In genomic region chr14:59275668-59276067, GRCh38 we compare ENCODE assay signal across 9 cellular contexts.
DNase-seq lines count a peak whose midpoint lies in the region; ATAC-seq, FAIRE-seq and TF ChIP-seq lines count a peak whose summit lies in the region.
"Had no signal": no experiment of that assay in that cellular context is flagged by ENCODE, and none has a peak within 500 bp of the region (broad histone marks: within the 10 kb centered on the region; RNA-seq: fewer than 3 reads in every experiment).

No MANE protein-coding gene starts in this region.

- H3K9me2 ChIP-seq in DOHH2 (replicated peaks; ENCODE audit: control insufficient read depth, low read length), result no peaks in the 10 kb centered on the region

- H3K36me3 Mint-ChIP-seq in activated naive CD8-positive, alpha-beta T cell treated with anti-CD3 and anti-CD28 coated beads, Interleukin-2, amount 10 ng/mL, durations not matched to agents 7 days and 5 days, result peaks cover 9% of the 10 kb centered on the region
- peaks cover 0 to 2% (median 0%) of the 10 kb centered on the region in 3 experiments; a peak in 1 of 7 replicates for H3K36me3 Mint-ChIP-seq in H9 (ENCODE audit: insufficient read depth in 1 of 3, low read depth in 3 of 3)

- H3K18ac ChIP-seq in H9 (ENCODE audit: insufficient read length, low read depth, low read length), result no peak overlapping the region

- H3K14ac ChIP-seq in H9 (ENCODE audit: insufficient read depth, low read length), result no peak overlapping the region

- peak overlapping the region; percentile 19 for H3K27ac Mint-ChIP-seq in activated naive CD8-positive, alpha-beta T cell treated with anti-CD3 and anti-CD28 coated beads, Interleukin-2, amount 10 ng/mL, durations not matched to agents 7 days and 5 days
- H3K27ac Mint-ChIP-seq in H9, result no peak overlapping the region

- H3K4me1 Mint-ChIP-seq in activated naive CD8-positive, alpha-beta T cell treated with anti-CD3 and anti-CD28 coated beads, Interleukin-2, amount 10 ng/mL, durations not matched to agents 7 days and 5 days, result peaks cover 17% of the 10 kb centered on the region
- peaks cover 3 to 5% of the 10 kb centered on the region in 2 experiments; a peak in 3 of 4 replicates for H3K4me1 Mint-ChIP-seq in H9

- H3K56ac ChIP-seq in H9 (ENCODE audit: insufficient read length, low read depth, low read length), result no peak overlapping the region

- no peak overlapping the region for H3K9ac ChIP-seq in H9 (ENCODE audit: extremely low read depth, insufficient read length, low read length)

- TF ChIP-seq CTCF in DOHH2 (IDR thresholded peaks at IDR 0.05; ENCODE audit: low read depth, low read length, poor library complexity, severe bottlenecking) (no peak), H9 (conservative IDR thresholded peaks at IDR 0.05) (no peak)

- H4K20me1 ChIP-seq in DOHH2 (ENCODE audit: control insufficient read depth, insufficient read depth, low read depth, low read length) (no peaks in the 10 kb centered on the region), H9 (ENCODE audit: control insufficient read depth, insufficient read depth, insufficient read length) (no peaks in the 10 kb centered on the region)

- no peak for FAIRE-seq in frontal cortex (lab: Jason Lieb, UNC)

- H3K27me3 ChIP-seq in DOHH2 (ENCODE audit: control insufficient read depth, low read length), result no peaks in the 10 kb centered on the region
- H3K27me3 ChIP-seq in H9 (ENCODE audit: insufficient read depth, low read length), result no peaks in the 10 kb centered on the region
- H3K27me3 ChIP-seq: neutrophil had no signal

- no peak overlapping the region for H4K5ac ChIP-seq in H9 (ENCODE audit: insufficient read length, low read depth, low read length)

- no peaks in the 10 kb centered on the region for H3K79me1 ChIP-seq in H9 (ENCODE audit: insufficient read depth, low read depth, low read length, poor library complexity, severe bottlenecking)

- no peak overlapping the region for H4K8ac ChIP-seq in H9 (replicated peaks; ENCODE audit: insufficient read length, low read depth, low read length)

- H2BK5ac ChIP-seq in H9 (ENCODE audit: insufficient read length, low read length), result no peak overlapping the region

- H3K9me3 Mint-ChIP-seq in activated naive CD8-positive, alpha-beta T cell treated with anti-CD3 and anti-CD28 coated beads, Interleukin-2, amount 10 ng/mL, durations not matched to agents 7 days and 5 days, result no peaks in the 10 kb centered on the region
- H3K9me3 Mint-ChIP-seq in H9, result peaks cover 3% of the 10 kb centered on the region in 2 experiments; a peak in 1 of 5 replicates

- H3K27me3 Mint-ChIP-seq in activated naive CD8-positive, alpha-beta T cell treated with anti-CD3 and anti-CD28 coated beads, Interleukin-2, amount 10 ng/mL, durations not matched to agents 7 days and 5 days, result no peaks in the 10 kb centered on the region
- H3K27me3 Mint-ChIP-seq in H9 (ENCODE audit: low read depth), result no peaks in the 10 kb centered on the region

- H2BK120ac ChIP-seq in H9 (ENCODE audit: low read depth, low read length, poor library complexity, severe bottlenecking), result no peak overlapping the region

- POLR2A ChIA-PET in activated naive CD8-positive, alpha-beta T cell treated with anti-CD3 and anti-CD28 coated beads, Interleukin-2, amount 10 ng/mL, durations not matched to agents 7 days and 5 days (lab: Charles Lee), result no interaction called here

- H2BK15ac ChIP-seq in H9 (ENCODE audit: low read depth, low read length), result no peak overlapping the region

- H2BK12ac ChIP-seq in H9 (ENCODE audit: insufficient read length, low read depth, low read length), result no peak overlapping the region

- H3F3A ChIP-seq in DOHH2 (ENCODE audit: control insufficient read depth, insufficient read depth), result peaks cover 3% of the 10 kb centered on the region; the same call in 1 of the 2 replicates

- H3K36me3 ChIP-seq in DOHH2 (ENCODE audit: control insufficient read depth, low read length), result peaks cover 12% of the 10 kb centered on the region
- H3K36me3 ChIP-seq: neutrophil had no signal

- DNase-seq in activated naive CD8-positive, alpha-beta T cell treated with anti-CD3 and anti-CD28 coated beads, Interleukin-2, amount 10 ng/mL, durations not matched to agents 7 days and 5 days, result no peak
- DNase-seq in kidney glomerular epithelial cell (lab: John Stamatoyannopoulos, UW) (peak; percentile 90), H9 (no peak), NCI-H345 treated with DMSO at 0.1 percent for 48 hours (lab: John Stamatoyannopoulos, UW; ENCODE audit: unreplicated experiment) (no peak), frontal cortex (ENCODE audit: low spot score in 2 of 2) (no peak)

- H3K27ac ChIP-seq in DOHH2 (ENCODE audit: low read depth, low read length) (no peak overlapping the region), H9 (ENCODE audit: insufficient read length, low read depth, low read length) (no peak overlapping the region)
- H3K27ac ChIP-seq: neutrophil had no signal

- no peak overlapping the region for H3K4me3 ChIP-seq in DOHH2 (ENCODE audit: low read length)

- H2AK5ac ChIP-seq in H9 (ENCODE audit: insufficient read length, low read length), result no peak overlapping the region

- H3K4me3 Mint-ChIP-seq in activated naive CD8-positive, alpha-beta T cell treated with anti-CD3 and anti-CD28 coated beads, Interleukin-2, amount 10 ng/mL, durations not matched to agents 7 days and 5 days, result no peak overlapping the region
- H3K4me3 Mint-ChIP-seq in H9, result no peak overlapping the region

- peak overlapping the region; percentile 39 for H3K4me2 ChIP-seq in DOHH2 (ENCODE audit: low read length)
- no peak overlapping the region for H3K4me2 ChIP-seq in H9 (ENCODE audit: insufficient read depth, insufficient read length, low read length)

- no peak overlapping the region for H3K23ac ChIP-seq in H9 (ENCODE audit: insufficient read length, low read depth, low read length)

- H4K91ac ChIP-seq in H9 (ENCODE audit: insufficient read length, low read depth, low read length), result no peak overlapping the region

- H3K4me1 ChIP-seq in DOHH2 (ENCODE audit: control insufficient read depth, low read length) (peaks cover 36% of the 10 kb centered on the region), H9 (ENCODE audit: insufficient read depth, low read length) (no peaks in the 10 kb centered on the region)

- ATAC-seq in GM21360 (IDR thresholded peaks at IDR 0.05; ENCODE audit: unreplicated experiment) (peak; percentile 96), HG03521 (IDR thresholded peaks at IDR 0.05; ENCODE audit: unreplicated experiment) (peak; percentile 87)
- peak; percentile 79 for ATAC-seq in activated naive CD8-positive, alpha-beta T cell treated with anti-CD3 and anti-CD28 coated beads, Interleukin-2, amount 10 ng/mL, durations not matched to agents 7 days and 5 days (ENCODE audit: low read depth)

- H3K23me2 ChIP-seq in H9 (ENCODE audit: insufficient read length, low read depth, low read length, poor library complexity, severe bottlenecking), result no peaks in the 10 kb centered on the region

- H2BK20ac ChIP-seq in H9 (ENCODE audit: low read depth, low read length, poor library complexity, severe bottlenecking), result no peak overlapping the region

- H3T11ph ChIP-seq in H9 (ENCODE audit: low read length), result no peak overlapping the region

- H3K79me2 ChIP-seq in DOHH2 (ENCODE audit: control insufficient read depth, low read length) (no peaks in the 10 kb centered on the region), H9 (ENCODE audit: insufficient read depth, low read length) (no peaks in the 10 kb centered on the region)

- H3K9me3 ChIP-seq in DOHH2 (ENCODE audit: control insufficient read depth, insufficient read depth, low read length) (no peaks in the 10 kb centered on the region), H9 (ENCODE audit: control insufficient read depth, low read depth, low read length) (no peaks in the 10 kb centered on the region)
- H3K9me3 ChIP-seq: neutrophil had no signal

- H3K4ac ChIP-seq in H9 (ENCODE audit: low read depth, low read length), result no peak overlapping the region

- H2AFZ ChIP-seq in H9 (ENCODE audit: low read length), result no peak overlapping the region
